In genomic region chr6:135084916-135085269, GRCh38 we compare ENCODE assay signal across 26 cellular contexts.
"Had no signal": no experiment of that assay in that cellular context is flagged by ENCODE, and none has a peak within 500 bp of the region (broad histone marks: within the 10 kb centered on the region; RNA-seq: fewer than 3 reads in every experiment).

No MANE protein-coding gene starts in this region.

- H3K36me3 Mint-ChIP-seq: neural progenitor cell had no signal

- H3K79me2 ChIP-seq: parathyroid adenoma had no signal

- H3K27me3 ChIP-seq: dorsolateral prefrontal cortex, neural progenitor cell, right lobe of liver, suprapubic skin, transverse colon, upper lobe of right lung, uterus had no signal

- H3K4me1 Mint-ChIP-seq: nephron, neural progenitor cell had no signal

- H3K4me3 ChIP-seq: dorsolateral prefrontal cortex, lung, neural progenitor cell, right lobe of liver, suprapubic skin, transverse colon, upper lobe of right lung, uterus had no signal

- H3K9ac ChIP-seq: neural progenitor cell, parathyroid adenoma had no signal

- H3K4me3 Mint-ChIP-seq: immature natural killer cell; memory B cell; naive B cell; nephron; neural progenitor cell; stimulated activated naive CD8-positive, alpha-beta T cell treated with anti-CD3 and anti-CD28 coated beads, Interleukin-15, amount 100 ng/mL, for 72 hours had no signal

- ATAC-seq: left colon; left ventricle myocardium superior; right lobe of liver; stimulated activated naive CD8-positive, alpha-beta T cell treated with anti-CD3 and anti-CD28 coated beads, Interleukin-15, amount 100 ng/mL, for 72 hours; upper lobe of right lung had no signal

- DNase-seq: dorsolateral prefrontal cortex; effector CD4-positive, alpha-beta T cell; hypothalamus; immature natural killer cell; islet precursor cell; kidney glomerular epithelial cell; left colon; left ventricle myocardium superior; naive B cell; right lobe of liver; small intestine; stimulated activated CD4-positive, alpha-beta T cell treated with anti-CD3 and anti-CD28 coated beads, Interleukin-15, amount 100 ng/mL, for 24 hours; stimulated activated CD4-positive, alpha-beta T cell treated with anti-CD3 and anti-CD28 coated beads, Interleukin-4, amount 100 ng/mL, for 1 hour; stimulated activated CD8-positive, alpha-beta memory T cell treated with anti-CD3 and anti-CD28 coated beads, Interleukin-4, amount 100 ng/mL, for 48 hours; stimulated activated naive CD4-positive, alpha-beta T cell; stimulated activated naive CD8-positive, alpha-beta T cell treated with anti-CD3 and anti-CD28 coated beads, Interleukin-15, amount 100 ng/mL, for 72 hours; transverse colon; upper lobe of right lung; uterus had no signal

- H2AFZ ChIP-seq: neural progenitor cell, parathyroid adenoma had no signal

- H3K27ac ChIP-seq: dorsolateral prefrontal cortex, neural progenitor cell, parathyroid adenoma, right lobe of liver, suprapubic skin, transverse colon, upper lobe of right lung, uterus had no signal

- H3K27me3 Mint-ChIP-seq: progenitor cell of endocrine pancreas; stimulated activated naive CD8-positive, alpha-beta T cell treated with anti-CD3 and anti-CD28 coated beads, Interleukin-15, amount 100 ng/mL, for 72 hours had no signal

- H3K4me1 ChIP-seq: parathyroid adenoma, suprapubic skin, upper lobe of right lung, uterus had no signal

- H3K36me3 ChIP-seq: neural progenitor cell, right lobe of liver, suprapubic skin, transverse colon, upper lobe of right lung, uterus had no signal

- H3K4me2 ChIP-seq: neural progenitor cell had no signal

- H3K9me3 ChIP-seq: right lobe of liver, suprapubic skin, uterus had no signal

- H3K27ac Mint-ChIP-seq: immature natural killer cell, memory B cell, nephron, neural progenitor cell, progenitor cell of endocrine pancreas had no signal
